Comparison of ENCODE assay signal across 1 cellular context in genomic region chr5:64612349-64612961, GRCh38.
TF ChIP-seq lines count a peak whose summit lies in the region.

No MANE protein-coding gene starts in this region.

TF ChIP-seq in HepG2, 621 proteins besides CTCF, POLR2A, EP300 and RAD21 (continued from another document):
- TF ChIP-seq PRDM10 (CRISPR knock-in tag; IDR thresholded peaks at IDR 0.05; ENCODE audit: low read depth) (no peak), STAG1 (CRISPR knock-in tag; IDR thresholded peaks at IDR 0.05) (peak; percentile 88), ZNF709 (CRISPR knock-in tag; IDR thresholded peaks at IDR 0.05) (no peak)
